In the genomic region with DNA sequence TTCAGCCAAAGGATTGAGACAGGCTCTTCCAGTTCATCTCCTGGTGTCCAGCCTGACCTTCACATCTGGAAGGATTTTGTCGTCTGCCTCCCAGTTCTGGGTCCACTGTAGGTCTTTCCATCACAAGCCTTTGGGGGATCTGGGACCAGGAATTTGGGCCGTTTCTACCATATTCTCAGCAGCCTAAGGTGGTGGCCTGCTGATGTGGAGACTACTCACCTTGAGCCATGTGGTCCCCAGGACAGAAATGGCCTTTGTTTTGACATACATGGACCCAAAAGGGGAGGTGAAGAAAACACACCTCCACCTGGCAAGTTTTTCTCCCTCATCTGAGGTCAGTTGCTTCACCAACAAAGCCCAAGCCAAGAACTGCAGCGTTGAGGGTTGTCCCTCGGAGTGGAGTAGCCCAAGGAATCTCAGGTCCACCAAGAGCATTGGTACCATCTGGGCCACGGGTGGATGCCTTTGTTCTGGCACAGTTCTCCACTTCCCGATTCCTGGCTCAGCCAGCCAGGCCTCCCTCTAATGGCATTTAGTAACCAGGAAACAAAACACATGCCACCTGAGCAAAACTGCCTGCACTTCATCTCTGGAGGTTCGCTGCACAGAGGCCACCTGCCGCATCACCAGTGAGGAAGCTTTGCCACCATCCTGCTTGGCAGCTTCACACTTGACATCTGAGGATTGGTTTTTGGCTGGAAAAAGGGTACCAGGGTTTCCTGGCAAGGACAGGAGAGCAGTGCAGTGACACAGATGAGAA, we compare ENCODE assay signal across 16 cellular contexts. TPM values are rescaled to one million over a fixed set of nuclear protein-coding genes. Genes with fewer than 3 reads are reported as not detected.
A peak's percentile ranks its signal among the peaks of the same experiment; 100 is the strongest.
DNase-seq lines count a peak whose midpoint lies in the region; FAIRE-seq and TF ChIP-seq lines count a peak whose summit lies in the region.
"Had no signal": no experiment of that assay in that cellular context is flagged by ENCODE, and none has a peak within 500 bp of the region (broad histone marks: within the 10 kb centered on the region; RNA-seq: fewer than 3 reads in every experiment).

No MANE protein-coding gene starts in this region.

- H3K27ac ChIP-seq in spleen, result no peak overlapping the region
- H3K27ac ChIP-seq: GM23248 had no signal

- no peak for TF ChIP-seq POLR2A in spleen (IDR thresholded peaks at IDR 0.05)

- FAIRE-seq in D721Med (lab: Jason Lieb, UNC), result no peak

- CTCF ChIA-PET in HEK293T (lab: Yijun Ruan, JAX), result interaction anchor here (0.6 kb wide), 1 partner anchor 282 kb away, joined by 6 read pairs; no protein-coding TSS in a partner anchor

- H3K36me3 Mint-ChIP-seq in progenitor cell of endocrine pancreas (ENCODE audit: insufficient read depth), result peaks cover 47% of the 10 kb centered on the region

- DNase-seq in DMS79 treated with DMSO at 0.1 percent for 48 hours (lab: John Stamatoyannopoulos, UW) (peak; percentile 13), DMS79 (lab: John Stamatoyannopoulos, UW) (no peak), HT-29 (ENCODE audit: low spot score) (peak; percentile 34), kidney tubule cell (ENCODE audit: low spot score) (peak; percentile 52), spleen (peak; percentile 29), D721Med (ENCODE audit: insufficient read length, low spot score) (no peak), progenitor cell of endocrine pancreas (ENCODE audit: low spot score, unreplicated experiment) (no peak), HEK293T (ENCODE audit: extremely low spot score) (no peak)
- DNase-seq: 8988T, GDM1, GM23248, KG1, NCI-H1105, NCI-H187, NCI-H510A treated with DMSO at 0.1 percent for 48 hours had no signal

- no peaks in the 10 kb centered on the region for H3K9me3 Mint-ChIP-seq in progenitor cell of endocrine pancreas (ENCODE audit: low read depth)

- peaks cover 0 to 53% (median 18%) of the 10 kb centered on the region in 6 donors for H3K36me3 ChIP-seq in spleen

- H3K4me1 Mint-ChIP-seq in progenitor cell of endocrine pancreas (ENCODE audit: low read depth), result peaks cover 2% of the 10 kb centered on the region

- POLR2A ChIA-PET in HEK293T (lab: Yijun Ruan, JAX), result no interaction called here

- no peaks in the 10 kb centered on the region for H3K27me3 ChIP-seq in spleen (replicated peaks in 1 of 7)

- 89 to 92% (median 91%) methylated on average over 7 to 8 of the region's 8 CpGs for WGBS in spleen, 5 donors

- no peak overlapping the region for H3K27ac Mint-ChIP-seq in progenitor cell of endocrine pancreas

- no peaks in the 10 kb centered on the region for H3K9me3 ChIP-seq in spleen

- no peaks in the 10 kb centered on the region for H3K4me1 ChIP-seq in spleen

- H3K4me3 ChIP-seq in spleen, result no peak overlapping the region
- H3K4me3 ChIP-seq: GM23248 had no signal

- intact Hi-C loops in spleen (cut with DNase I; ENCODE audit: low total_unique reads), result no loop called here

- no peaks in the 10 kb centered on the region for H3K27me3 Mint-ChIP-seq in progenitor cell of endocrine pancreas

- no peak overlapping the region for H3K4me3 Mint-ChIP-seq in progenitor cell of endocrine pancreas (ENCODE audit: low read depth)

- TF ChIP-seq CTCF in spleen (IDR thresholded peaks at IDR 0.05 in 8 of 11, conservative IDR thresholded peaks at IDR 0.05 in 3 of 11), result no peak
- TF ChIP-seq CTCF in D721Med (IDR thresholded peaks at IDR 0.05; ENCODE audit: insufficient read depth, missing control alignments), result no peak
- no peak for TF ChIP-seq CTCF in progenitor cell of endocrine pancreas (IDR thresholded peaks at IDR 0.05; ENCODE audit: unreplicated experiment)

TF ChIP-seq in HEK293T, 16 proteins besides CTCF, POLR2A, EP300 and RAD21:
- no peak for TF ChIP-seq LEF1 (IDR thresholded peaks at IDR 0.05; ENCODE audit: borderline replicate concordance)
- TF ChIP-seq SUZ12 (IDR thresholded peaks at IDR 0.05), result no peak
- no peak for TF ChIP-seq ZNF384 (IDR thresholded peaks at IDR 0.05)
- TF ChIP-seq CTBP1 (IDR thresholded peaks at IDR 0.05; ENCODE audit: borderline replicate concordance), result no peak
- no peak for TF ChIP-seq TARDBP (IDR thresholded peaks at IDR 0.05)
- TF ChIP-seq SP1 (IDR thresholded peaks at IDR 0.05), result no peak
- no peak for TF ChIP-seq NFRKB (IDR thresholded peaks at IDR 0.05)
- no peak for TF ChIP-seq ARNT (IDR thresholded peaks at IDR 0.05)
- TF ChIP-seq PKNOX1 (IDR thresholded peaks at IDR 0.05), result no peak
- TF ChIP-seq HDGF (IDR thresholded peaks at IDR 0.05; ENCODE audit: borderline replicate concordance), result no peak
- TF ChIP-seq FOXA1 (IDR thresholded peaks at IDR 0.05), result no peak
- no peak for TF ChIP-seq L3MBTL2 (conservative IDR thresholded peaks at IDR 0.05)
- TF ChIP-seq ELF4 (IDR thresholded peaks at IDR 0.05), result no peak

RNA-seq across cellular contexts. Expression of gene AMBP, which starts 24.7 kb away (rescaled TPM):
- total RNA-seq in HT-29 (2014; rRNA removed; shearing (Covaris generic)), result 3.0 and 4.4 TPM in 2 replicates
- total RNA-seq in spleen, result 1 to 10 TPM in 1 of 7 donors, not detected in 6; 1.6 TPM
- under 1 TPM in 2 of 3 donors, not detected in 1; 0.09 to 0.12 TPM for polyA plus RNA-seq in spleen
- total RNA-seq in progenitor cell of endocrine pancreas, result 678 and 717 TPM in 2 replicates
- total RNA-seq: GM23248, OCI-LY7 had no signal
- polyA plus RNA-seq: GM23248 had no signal

RNA-seq across cellular contexts. Expression of gene KIF12, which starts 45.7 kb away (rescaled TPM):
- total RNA-seq in HT-29 (2014; rRNA removed; shearing (Covaris generic)), result 36.4 and 41.0 TPM in 2 replicates
- total RNA-seq in spleen, result 1 to 10 TPM in 2 of 7 donors, not detected in 5; 1.0 to 1.5 TPM
- polyA plus RNA-seq in spleen, result under 1 TPM; 0.20 to 0.26 (median 0.23) TPM
- total RNA-seq in progenitor cell of endocrine pancreas, result 166 and 176 TPM in 2 replicates
- total RNA-seq: GM23248, OCI-LY7 had no signal
- polyA plus RNA-seq: GM23248 had no signal

Comparison
In these comparisons a context has a peak if more than half of its experiments do, and no peak if none do; other contexts are left out.
1. DNase-seq: peak in DMS79 treated with DMSO at 0.1 percent for 48 hours (single experiment), HT-29 (single experiment), kidney tubule cell (single experiment) and spleen (single experiment); none in DMS79 (single experiment), D721Med (single experiment), progenitor cell of endocrine pancreas (single experiment) and HEK293T (single experiment).
2. RNA of gene AMBP, which starts 24.7 kb away (total RNA-seq): 678 to 717 TPM in progenitor cell of endocrine pancreas; 3.0 to 4.4 TPM in HT-29 and 1.6 TPM in spleen; every median in the first group is over 100 times any median in the second.
3. RNA of gene KIF12, which starts 45.7 kb away (total RNA-seq): 166 to 176 TPM in progenitor cell of endocrine pancreas and 36.4 to 41.0 TPM in HT-29; 1.0 to 1.5 TPM in spleen; every median in the first group is over 10 times any median in the second.